31 cellular contexts compared by ENCODE assay signal in genomic region chr18:2729757-2730156, GRCh38.
"Had no signal": no experiment of that assay in that cellular context is flagged by ENCODE, and none has a peak within 500 bp of the region (broad histone marks: within the 10 kb centered on the region; RNA-seq: fewer than 3 reads in every experiment).

No MANE protein-coding gene starts in this region.

- H3K79me2 ChIP-seq: parathyroid adenoma had no signal

- H3K4me1 Mint-ChIP-seq: nephron; neural progenitor cell; stimulated activated memory B cell treated with anti-CD40 and anti-IgM and Interleukin-4, amounts not matched to agents 10 μg/mL and 1 μg/mL and 100 μg/mL, for 72 hours had no signal

- H3K27me3 Mint-ChIP-seq: progenitor cell of endocrine pancreas; stimulated activated memory B cell treated with anti-CD40 and anti-IgM and Interleukin-4, amounts not matched to agents 10 μg/mL and 1 μg/mL and 100 μg/mL, for 72 hours; stimulated activated naive CD8-positive, alpha-beta T cell treated with anti-CD3 and anti-CD28 coated beads, Interleukin-15, amount 100 ng/mL, for 72 hours; type B pancreatic cell had no signal

- ATAC-seq: natural killer cell; psoas muscle; right cardiac atrium; sciatic nerve; stimulated activated memory B cell treated with anti-CD40 and anti-IgM and Interleukin-4, amounts not matched to agents 10 μg/mL and 1 μg/mL and 100 μg/mL, for 72 hours; stimulated activated naive CD8-positive, alpha-beta T cell treated with anti-CD3 and anti-CD28 coated beads, Interleukin-15, amount 100 ng/mL, for 72 hours; stimulated activated naive CD8-positive, alpha-beta T cell treated with anti-CD3 and anti-CD28 coated beads, Interleukin-15, Interleukin-2, amounts not matched to agents 100 U/mL and 50 U/mL, for 24 hours; upper lobe of right lung had no signal

- H3K4me3 Mint-ChIP-seq: natural killer cell; nephron; neural progenitor cell; stimulated activated memory B cell treated with anti-CD40 and anti-IgM and Interleukin-4, amounts not matched to agents 10 μg/mL and 1 μg/mL and 100 μg/mL, for 72 hours; stimulated activated naive CD8-positive, alpha-beta T cell treated with anti-CD3 and anti-CD28 coated beads, Interleukin-15, amount 100 ng/mL, for 72 hours; type B pancreatic cell had no signal

- H3K9ac ChIP-seq: neural progenitor cell, parathyroid adenoma had no signal

- H2AFZ ChIP-seq: neural progenitor cell, parathyroid adenoma had no signal

- H3K27ac Mint-ChIP-seq: nephron; neural progenitor cell; progenitor cell of endocrine pancreas; stimulated activated memory B cell treated with anti-CD40 and anti-IgM and Interleukin-4, amounts not matched to agents 10 μg/mL and 1 μg/mL and 100 μg/mL, for 72 hours; type B pancreatic cell had no signal

- H3K36me3 ChIP-seq: ovary, uterus had no signal

- H3K4me3 ChIP-seq: neural progenitor cell, ovary, psoas muscle, skin epidermis, smooth muscle cell, spleen, suprapubic skin, testis, tibial artery, transverse colon, upper lobe of right lung, uterus had no signal

- H3K27me3 ChIP-seq: neural progenitor cell, ovary, spleen, suprapubic skin, testis, tibial artery, transverse colon, upper lobe of right lung, uterus had no signal

- H3K4me2 ChIP-seq: neural progenitor cell, smooth muscle cell had no signal

- H3K9me3 ChIP-seq: ovary, psoas muscle, spleen, suprapubic skin, testis, tibial artery, transverse colon, upper lobe of right lung, uterus had no signal

- H3K27ac ChIP-seq: neural progenitor cell, ovary, parathyroid adenoma, psoas muscle, skin epidermis, spleen, suprapubic skin, testis, tibial artery, transverse colon, upper lobe of right lung, uterus had no signal

- H3K4me1 ChIP-seq: neural progenitor cell, parathyroid adenoma, psoas muscle, spleen, suprapubic skin, testis, tibial artery, transverse colon, upper lobe of right lung, uterus had no signal

- DNase-seq: natural killer cell; occipital lobe; ovary; posterior cingulate gyrus; psoas muscle; right cardiac atrium; spleen; stimulated activated CD4-positive, alpha-beta T cell treated with anti-CD3 and anti-CD28 coated beads, Interleukin-12 subunit alpha, Interleukin-12 subunit beta, amount 100 ng/mL, for 4 hours; stimulated activated CD4-positive, alpha-beta T cell treated with anti-CD3 and anti-CD28 coated beads, Interleukin-1b, Interleukin-23, amount 100 ng/mL, for 48 hours; stimulated activated CD4-positive, alpha-beta T cell treated with anti-CD3 and anti-CD28 coated beads, Interleukin-4, amount 100 ng/mL, for 1 hour; stimulated activated CD4-positive, alpha-beta T cell treated with anti-CD3 and anti-CD28 coated beads, Interleukin-4, amount 100 ng/mL, for 4 hours; stimulated activated CD8-positive, alpha-beta memory T cell treated with anti-CD3 and anti-CD28 coated beads, Interleukin-4, amount 100 ng/mL, for 48 hours; stimulated activated naive CD4-positive, alpha-beta T cell; stimulated activated naive CD8-positive, alpha-beta T cell treated with anti-CD3 and anti-CD28 coated beads, Interleukin-15, amount 100 ng/mL, for 72 hours; stimulated activated naive CD8-positive, alpha-beta T cell treated with anti-CD3 and anti-CD28 coated beads, Interleukin-15, Interleukin-2, amounts not matched to agents 100 U/mL and 50 U/mL, for 24 hours; substantia nigra; testis; tibial artery; transverse colon; upper lobe of right lung; uterus had no signal
